In the genomic region with DNA sequence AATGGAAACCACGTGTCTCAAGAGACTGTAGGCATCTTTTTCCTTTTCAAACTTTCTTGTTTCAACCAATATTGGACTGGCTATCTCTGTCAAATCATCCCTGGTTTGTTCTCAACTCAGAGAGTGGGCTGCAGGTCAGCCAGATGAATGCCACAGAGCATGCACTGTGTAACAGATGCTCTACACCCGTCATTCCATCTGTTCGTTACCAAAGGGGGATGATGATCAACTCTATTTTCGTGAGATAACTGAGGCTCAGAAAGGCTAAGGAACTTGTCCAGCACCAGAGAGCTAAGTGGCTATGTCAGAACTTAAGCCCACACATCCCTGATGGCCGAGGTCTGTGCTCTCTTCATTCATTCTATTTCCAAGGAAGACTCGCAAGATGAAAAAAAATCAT, we compare ENCODE assay signal across 28 cellular contexts. TPM values are rescaled to one million over a fixed set of nuclear protein-coding genes. Genes with fewer than 3 reads are reported as not detected.
"Had no signal": no experiment of that assay in that cellular context is flagged by ENCODE, and none has a peak within 500 bp of the region (broad histone marks: within the 10 kb centered on the region; RNA-seq: fewer than 3 reads in every experiment).

No MANE protein-coding gene starts in this region.

- H3K27ac ChIP-seq: SK-N-MC had no signal

- DNase-seq: activated CD4-positive, alpha-beta T cell treated with anti-CD3 and anti-CD28 coated beads for 48 hours; activated CD4-positive, alpha-beta T cell treated with anti-CD3 and anti-CD28 coated beads, Interleukin-2, amount 50 U/mL, for 4 hours; activated CD4-positive, CD25-positive, alpha-beta regulatory T cell treated with anti-CD3 and anti-CD28 coated beads, Interleukin-2, amount 50 U/mL, for 72 hours; activated CD8-positive, alpha-beta memory T cell treated with anti-CD3 and anti-CD28 coated beads, Interleukin-2, amount 50 U/mL, for 48 hours; activated CD8-positive, alpha-beta T cell treated with anti-CD3 and anti-CD28 coated beads, Interleukin-2, amount 10 ng/mL, durations not matched to agents 7 days and 5 days; activated effector memory CD4-positive, alpha-beta T cell treated with Interleukin-2 at 50 U/mL for 16 hours; activated naive CD4-positive, alpha-beta T cell; activated T-cell treated with anti-CD3 and anti-CD28 coated beads, Interleukin-2, amount 50 U/mL, for 1 hour; aorta; caudate nucleus; Karpas-422; MM.1S; NCI-H1105; NCI-H1436 treated with DMSO at 0.1 percent for 48 hours; NCI-H1930; NCI-H345; NCI-H526; NCI-H774; NK-92 treated with Interleukin-12 subunit alpha and Interleukin-12 subunit beta, amount 100 ng/mL, for 24 hours; OCI-M1; RPMI8226 had no signal

- ATAC-seq: activated CD8-positive, alpha-beta T cell treated with anti-CD3 and anti-CD28 coated beads, Interleukin-2, amount 10 ng/mL, durations not matched to agents 7 days and 5 days; K562; Panc1; Right ventricle myocardium inferior; WTC11 had no signal

- H3K27me3 ChIP-seq: breast epithelium had no signal

- H3K9me3 ChIP-seq: breast epithelium had no signal

- H3K36me3 ChIP-seq: breast epithelium had no signal

- H3K4me3 ChIP-seq: breast epithelium, K562, SK-N-MC had no signal

RNA-seq across cellular contexts. Expression of gene SLC1A2, which starts 42.1 kb away (rescaled TPM):
- total RNA-seq: activated CD8-positive, alpha-beta T cell treated with anti-CD3 and anti-CD28 coated beads, Interleukin-2, amount 10 ng/mL, durations not matched to agents 7 days and 5 days; activated T-helper 1 cell treated with anti-CD3 and anti-CD28 coated beads, Interleukin-12 subunit alpha, Interleukin-12 subunit beta, Interleukin-2, Interleukin-4 antibody, amounts not matched to agents 30 ng/mL and 10 ng/mL and 1 ng/mL, durations not matched to agents 14 hours and 24 hours and 36 hours had no signal
- polyA plus RNA-seq: aorta had no signal
